Comparison of ENCODE assay signal across 28 cellular contexts in the genomic region with DNA sequence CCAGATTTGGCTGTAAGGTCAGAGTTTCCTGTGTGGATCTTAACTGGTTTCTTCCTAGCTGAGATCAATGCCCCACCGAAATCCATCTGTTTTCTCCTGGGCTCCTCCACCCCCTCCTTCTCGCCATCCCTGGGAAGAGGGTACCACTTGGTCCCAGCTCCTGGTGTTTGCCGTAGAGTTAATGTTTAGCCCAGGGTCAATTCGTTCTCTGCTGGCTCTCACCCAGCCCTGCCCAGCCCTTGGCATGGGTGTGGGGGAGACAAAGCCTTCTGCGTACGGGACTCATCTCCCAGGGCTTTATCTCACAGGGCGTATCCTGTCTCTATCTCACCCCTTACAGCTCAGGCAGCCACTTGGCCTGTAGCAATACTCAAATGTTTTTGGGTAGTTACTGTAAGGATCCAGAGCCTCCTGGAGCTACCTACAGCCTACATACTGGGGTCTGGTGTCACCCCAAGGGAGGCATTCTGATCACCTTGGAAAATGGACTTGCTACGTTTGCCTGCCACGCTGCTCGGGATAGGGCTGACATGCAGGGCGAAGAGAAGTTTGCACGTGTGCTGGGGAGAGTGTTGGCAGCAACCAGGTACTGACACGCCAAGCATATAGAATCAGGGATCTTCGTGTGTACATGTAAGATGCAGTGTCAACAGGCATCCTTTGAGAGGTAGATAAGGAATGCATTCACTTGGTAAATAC.
DNase-seq lines count a peak whose midpoint lies in the region; ATAC-seq, FAIRE-seq and TF ChIP-seq lines count a peak whose summit lies in the region.
"Had no signal": no experiment of that assay in that cellular context is flagged by ENCODE, and none has a peak within 500 bp of the region (broad histone marks: within the 10 kb centered on the region; RNA-seq: fewer than 3 reads in every experiment).

No MANE protein-coding gene starts in this region.

- H3K9me3 ChIP-seq in adrenal gland (replicated peaks in 1 of 3) = no peaks in the 10 kb centered on the region
- no peaks in the 10 kb centered on the region for H3K9me3 ChIP-seq in mucosa of descending colon
- no peaks in the 10 kb centered on the region for H3K9me3 ChIP-seq in BE2C
- H3K9me3 ChIP-seq: ovary had no signal

- no peaks in the 10 kb centered on the region for H3K9me3 Mint-ChIP-seq in T-helper 1 cell treated with Interleukin-12 subunit alpha and Interleukin-12 subunit beta and Interleukin-4 antibody, amounts not matched to agents 30 μg/mL and 1 μg/mL, for 36 hours
- H3K9me3 Mint-ChIP-seq in type B pancreatic cell = no peaks in the 10 kb centered on the region
- H3K9me3 Mint-ChIP-seq: activated B cell treated with CpG ODN at 0.5 μM for 24 hours; activated CD4-positive, alpha-beta memory T cell treated with anti-CD3 and anti-CD28 coated beads, Interleukin-2, amount 10 ng/mL, durations not matched to agents 7 days and 5 days; activated naive CD8-positive, alpha-beta T cell treated with anti-CD3 and anti-CD28 coated beads for 36 hours; CD4-positive, alpha-beta memory T cell; naive thymus-derived CD8-positive, alpha-beta T cell had no signal

- intact Hi-C loops in adrenal gland (cut with DNase I) = no loop called here
- intact Hi-C loops in mucosa of descending colon (cut with DNase I, micrococcal nuclease) = loop anchor here in 1 of 2 donors (10.0 kb wide), 1 partner anchor 127 kb away; no protein-coding TSS in a partner anchor

- TF ChIP-seq POLR2A in adrenal gland (IDR thresholded peaks at IDR 0.05) (no peak), GM12892 (IDR thresholded peaks at IDR 0.05; ENCODE audit: low read depth, low read length) (no peak)

- H3K4me1 Mint-ChIP-seq in T-helper 1 cell treated with Interleukin-12 subunit alpha and Interleukin-12 subunit beta and Interleukin-4 antibody, amounts not matched to agents 30 μg/mL and 1 μg/mL, for 36 hours (ENCODE audit: low read depth) = peaks cover 5% of the 10 kb centered on the region
- peaks cover 19% of the 10 kb centered on the region for H3K4me1 Mint-ChIP-seq in type B pancreatic cell (ENCODE audit: unreplicated experiment)
- H3K4me1 Mint-ChIP-seq: activated B cell treated with CpG ODN at 0.5 μM for 24 hours; activated naive CD8-positive, alpha-beta T cell treated with anti-CD3 and anti-CD28 coated beads for 36 hours; CD4-positive, alpha-beta memory T cell; naive thymus-derived CD8-positive, alpha-beta T cell had no signal

- H3K27me3 Mint-ChIP-seq in T-helper 1 cell treated with Interleukin-12 subunit alpha and Interleukin-12 subunit beta and Interleukin-4 antibody, amounts not matched to agents 30 μg/mL and 1 μg/mL, for 36 hours (ENCODE audit: low read depth) = no peaks in the 10 kb centered on the region
- no peaks in the 10 kb centered on the region for H3K27me3 Mint-ChIP-seq in type B pancreatic cell
- H3K27me3 Mint-ChIP-seq: activated B cell treated with CpG ODN at 0.5 μM for 24 hours; activated CD4-positive, alpha-beta memory T cell treated with anti-CD3 and anti-CD28 coated beads, Interleukin-2, amount 10 ng/mL, durations not matched to agents 7 days and 5 days; activated naive CD8-positive, alpha-beta T cell treated with anti-CD3 and anti-CD28 coated beads for 36 hours; CD4-positive, alpha-beta memory T cell; naive thymus-derived CD8-positive, alpha-beta T cell had no signal

- H3K4me3 ChIP-seq in adrenal gland (no peak overlapping the region), mucosa of descending colon (no peak overlapping the region), BE2C (ENCODE audit: low read depth, low read length) (no peak overlapping the region)
- H3K4me3 ChIP-seq: ovary, SK-N-MC had no signal

- peak overlapping the region; percentile 19 for H3K27ac Mint-ChIP-seq in T-helper 1 cell treated with Interleukin-12 subunit alpha and Interleukin-12 subunit beta and Interleukin-4 antibody, amounts not matched to agents 30 μg/mL and 1 μg/mL, for 36 hours
- H3K27ac Mint-ChIP-seq in type B pancreatic cell = peak overlapping the region; percentile 94
- H3K27ac Mint-ChIP-seq: activated B cell treated with CpG ODN at 0.5 μM for 24 hours; activated CD4-positive, alpha-beta memory T cell treated with anti-CD3 and anti-CD28 coated beads, Interleukin-2, amount 10 ng/mL, durations not matched to agents 7 days and 5 days; activated naive CD8-positive, alpha-beta T cell treated with anti-CD3 and anti-CD28 coated beads for 36 hours; CD4-positive, alpha-beta memory T cell; naive thymus-derived CD8-positive, alpha-beta T cell had no signal

- TF ChIP-seq CTCF in adrenal gland (IDR thresholded peaks at IDR 0.05) (no peak), mucosa of descending colon (IDR thresholded peaks at IDR 0.05) (no peak), type B pancreatic cell (conservative IDR thresholded peaks at IDR 0.05) (no peak), GM10266 (IDR thresholded peaks at IDR 0.05; ENCODE audit: control insufficient read depth, insufficient read depth, low read depth, missing control alignments) (no peak), BE2C (IDR thresholded peaks at IDR 0.05; ENCODE audit: low read depth, low read length) (no peak)

- ATAC-seq in mucosa of descending colon = peak; percentile 84
- ATAC-seq: naive thymus-derived CD8-positive, alpha-beta T cell; sciatic nerve had no signal

- peaks cover 10% of the 10 kb centered on the region for H3K36me3 Mint-ChIP-seq in T-helper 1 cell treated with Interleukin-12 subunit alpha and Interleukin-12 subunit beta and Interleukin-4 antibody, amounts not matched to agents 30 μg/mL and 1 μg/mL, for 36 hours (ENCODE audit: low read depth)
- no peaks in the 10 kb centered on the region for H3K36me3 Mint-ChIP-seq in type B pancreatic cell
- H3K36me3 Mint-ChIP-seq: activated naive CD8-positive, alpha-beta T cell treated with anti-CD3 and anti-CD28 coated beads for 36 hours; naive thymus-derived CD8-positive, alpha-beta T cell had no signal

- peaks cover 0 to 6% of the 10 kb centered on the region in 2 donors for H3K36me3 ChIP-seq in adrenal gland (replicated peaks in 1 of 2)
- H3K36me3 ChIP-seq in mucosa of descending colon (ENCODE audit: low read depth) = no peaks in the 10 kb centered on the region
- H3K36me3 ChIP-seq in BE2C = no peaks in the 10 kb centered on the region
- H3K36me3 ChIP-seq: ovary had no signal

- DNase-seq in T-helper 1 cell = no peak
- DNase-seq in adrenal gland = peak in 1 of 7 donors; percentile 67
- peak in 2 of 3 donors; percentile 84 to 86 for DNase-seq in mucosa of descending colon
- no peak for DNase-seq in type B pancreatic cell (ENCODE audit: extremely low spot score, unreplicated experiment)
- DNase-seq in GM10266 (ENCODE audit: extremely low spot score) = no peak
- no peak for DNase-seq in BE2C
- DNase-seq in GM12892 (ENCODE audit: insufficient read length) = no peak
- DNase-seq: activated B cell treated with CpG ODN at 0.5 μM for 24 hours; activated CD4-positive, alpha-beta memory T cell treated with anti-CD3 and anti-CD28 coated beads, Interleukin-2, amount 10 ng/mL, durations not matched to agents 7 days and 5 days; activated naive CD8-positive, alpha-beta T cell treated with anti-CD3 and anti-CD28 coated beads for 36 hours; CD4-positive, alpha-beta memory T cell; DMS153; erythroblast; GF-D8; head of caudate nucleus; left cardiac atrium; NCI-H1048; NCI-H187; NCI-H2171 treated with DMSO at 0.1 percent for 48 hours; NCI-H69; ovary; stimulated activated naive CD4-positive, alpha-beta T cell treated with Interleukin-2 at 50 U/mL for 16 hours had no signal

- no peak overlapping the region for H3K4me3 Mint-ChIP-seq in T-helper 1 cell treated with Interleukin-12 subunit alpha and Interleukin-12 subunit beta and Interleukin-4 antibody, amounts not matched to agents 30 μg/mL and 1 μg/mL, for 36 hours
- peak overlapping the region; percentile 52 for H3K4me3 Mint-ChIP-seq in type B pancreatic cell
- H3K4me3 Mint-ChIP-seq: activated B cell treated with CpG ODN at 0.5 μM for 24 hours; activated CD4-positive, alpha-beta memory T cell treated with anti-CD3 and anti-CD28 coated beads, Interleukin-2, amount 10 ng/mL, durations not matched to agents 7 days and 5 days; activated naive CD8-positive, alpha-beta T cell treated with anti-CD3 and anti-CD28 coated beads for 36 hours; CD4-positive, alpha-beta memory T cell; naive thymus-derived CD8-positive, alpha-beta T cell had no signal

- H3K4me1 ChIP-seq in adrenal gland (replicated peaks in 1 of 2) (peaks cover 22 to 60% of the 10 kb centered on the region in 2 donors), mucosa of descending colon (ENCODE audit: low read depth) (peaks cover 26% of the 10 kb centered on the region), BE2C (no peaks in the 10 kb centered on the region)

- no peaks in the 10 kb centered on the region for H3K27me3 ChIP-seq in adrenal gland
- no peaks in the 10 kb centered on the region for H3K27me3 ChIP-seq in BE2C
- H3K27me3 ChIP-seq: ovary had no signal

- no peak for FAIRE-seq in GM12892 (lab: Jason Lieb, UNC)

- peak overlapping the region in 3 of 5 donors; percentile 26 to 68 (median 47) for H3K27ac ChIP-seq in adrenal gland
- H3K27ac ChIP-seq: 22Rv1, ovary, RWPE1, SK-N-MC had no signal

- WGBS in adrenal gland, 4 donors = 65 to 78% (median 76%) methylated on average over 13 to 14 of the region's 14 CpGs

Comparison
In these comparisons a context has a peak if more than half of its experiments do, and no peak if none do; other contexts are left out.
1. DNase-seq: peak in mucosa of descending colon (2 of 3); none in T-helper 1 cell (0 of 5), type B pancreatic cell (single experiment), GM10266 (single experiment), BE2C (single experiment) and GM12892 (single experiment).